In the genomic region with DNA sequence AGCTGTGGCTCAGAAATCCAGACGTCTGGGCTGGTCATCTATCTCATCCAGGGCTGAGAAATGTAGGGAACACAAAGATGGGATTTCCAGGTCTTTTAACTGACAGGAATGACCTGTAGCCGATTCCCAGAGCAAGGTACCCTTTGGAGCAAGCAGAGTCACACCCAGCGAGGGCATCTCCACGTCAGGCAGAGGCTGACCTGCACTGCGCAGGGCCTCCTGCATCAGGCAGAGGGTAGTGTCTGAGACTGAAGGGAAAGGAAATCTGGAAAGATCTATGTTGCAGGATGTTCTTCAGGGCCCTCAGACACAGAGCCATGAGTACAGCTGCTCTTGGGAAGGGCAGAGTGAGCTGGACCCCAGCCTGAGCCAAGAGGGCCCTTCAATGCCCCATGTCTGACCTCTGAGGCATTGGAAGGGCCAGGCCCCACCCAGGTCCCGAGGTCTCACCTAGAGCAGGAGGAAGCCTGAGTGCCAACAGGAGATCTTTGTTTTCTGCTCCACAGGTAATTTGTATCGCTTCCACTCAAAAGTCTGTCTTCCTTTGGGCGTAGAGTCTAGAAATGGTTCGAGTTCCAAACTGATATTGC, we compare ENCODE assay signal across 24 cellular contexts.
"Had no signal": no experiment of that assay in that cellular context is flagged by ENCODE, and none has a peak within 500 bp of the region (broad histone marks: within the 10 kb centered on the region; RNA-seq: fewer than 3 reads in every experiment).

No MANE protein-coding gene starts in this region.

- FAIRE-seq: endothelial cell of umbilical vein had no signal

- DNase-seq: dermis blood vessel endothelial cell; effector memory CD4-positive, alpha-beta T cell; foreskin keratinocyte; heart left ventricle; left ventricle myocardium superior; lower lobe of right lung; nucleus accumbens; psoas muscle; right cardiac atrium; stimulated activated CD4-positive, alpha-beta T cell treated with anti-CD3 and anti-CD28 coated beads, Interleukin-12 subunit alpha, Interleukin-12 subunit beta, amount 100 ng/mL, for 4 hours; stimulated activated CD4-positive, alpha-beta T cell treated with anti-CD3 and anti-CD28 coated beads, Interleukin-1b, Interleukin-23, amount 100 ng/mL, for 48 hours; stimulated activated CD4-positive, alpha-beta T cell treated with anti-CD3 and anti-CD28 coated beads, Interleukin-4, amount 100 ng/mL, for 1 hour; stimulated activated CD8-positive, alpha-beta memory T cell treated with anti-CD3 and anti-CD28 coated beads, Interleukin-4, amount 100 ng/mL, for 48 hours; stimulated activated naive CD4-positive, alpha-beta T cell treated with Interleukin-2 at 50 U/mL for 16 hours; stomach; thyroid gland had no signal

- H3K4me3 ChIP-seq: coronary artery, esophagus muscularis mucosa, gastroesophageal sphincter, heart left ventricle, hepatocyte, lower lobe of right lung, psoas muscle, skin epidermis, stomach, thyroid gland had no signal

- H3K27me3 Mint-ChIP-seq: naive thymus-derived CD8-positive, alpha-beta T cell had no signal

- ATAC-seq: foreskin keratinocyte; gastroesophageal sphincter; heart left ventricle; left ventricle myocardium superior; lower lobe of right lung; naive thymus-derived CD8-positive, alpha-beta T cell; psoas muscle; right cardiac atrium had no signal

- H3K4me3 Mint-ChIP-seq: naive thymus-derived CD8-positive, alpha-beta T cell; neural crest cell had no signal

- H3K4me1 ChIP-seq: esophagus muscularis mucosa, foreskin keratinocyte, gastroesophageal sphincter, heart left ventricle, lower lobe of right lung, psoas muscle, thyroid gland had no signal

- H3K36me3 ChIP-seq: esophagus muscularis mucosa, gastroesophageal sphincter, heart left ventricle, lower lobe of right lung, stomach, thyroid gland had no signal

- H3K4me2 ChIP-seq: hepatocyte had no signal

- H2AFZ ChIP-seq: hepatocyte had no signal

- H3K9me3 ChIP-seq: esophagus muscularis mucosa, gastroesophageal sphincter, heart left ventricle, lower lobe of right lung, psoas muscle, stomach, thyroid gland had no signal

- H3K9me3 Mint-ChIP-seq: naive thymus-derived CD8-positive, alpha-beta T cell; neural crest cell had no signal

- H3K27me3 ChIP-seq: foreskin keratinocyte, gastroesophageal sphincter, hepatocyte, thyroid gland had no signal

- H3K27ac ChIP-seq: coronary artery, esophagus muscularis mucosa, foreskin keratinocyte, gastroesophageal sphincter, heart left ventricle, hepatocyte, lower lobe of right lung, psoas muscle, skin epidermis, stomach, thyroid gland had no signal

- H3K36me3 Mint-ChIP-seq: naive thymus-derived CD8-positive, alpha-beta T cell had no signal
